Comparison of ENCODE assay signal across 22 cellular contexts in the genomic region with DNA sequence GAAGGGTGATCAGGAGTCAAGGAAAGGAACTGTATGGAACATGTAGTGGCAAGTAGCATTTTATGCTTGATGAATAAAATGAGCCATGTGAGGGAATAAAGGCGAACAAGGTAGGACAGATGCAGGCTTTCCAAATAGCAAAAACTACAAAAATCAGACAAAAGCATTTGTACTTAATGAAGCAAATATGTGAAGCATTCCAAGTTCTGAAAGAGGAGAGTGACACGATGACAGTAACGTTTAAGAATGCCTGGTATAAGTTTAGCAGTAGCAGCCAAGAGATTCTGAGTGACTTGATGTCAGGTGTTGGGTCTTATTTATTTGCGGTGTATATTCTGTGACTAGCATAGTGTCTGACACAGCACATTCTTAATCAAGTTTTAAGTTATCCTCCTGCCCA.
DNase-seq lines count a peak whose midpoint lies in the region; ATAC-seq and TF ChIP-seq lines count a peak whose summit lies in the region.
"Had no signal": no experiment of that assay in that cellular context is flagged by ENCODE, and none has a peak within 500 bp of the region (broad histone marks: within the 10 kb centered on the region; RNA-seq: fewer than 3 reads in every experiment).

No MANE protein-coding gene starts in this region.

- H3K27ac Mint-ChIP-seq in naive thymus-derived CD4-positive, alpha-beta T cell: no peak overlapping the region
- H3K27ac Mint-ChIP-seq: CD8-positive, alpha-beta T cell had no signal

- no peak overlapping the region for H3K9ac ChIP-seq in trophoblast cell (ENCODE audit: low read length)
- H3K9ac ChIP-seq: BLaER1 treated with 17β-estradiol and CSF1 and Interleukin-3, amounts not matched to agents 10 nM and 100 nM had no signal

- no peak for ATAC-seq in foreskin keratinocyte
- no peak for ATAC-seq in naive thymus-derived CD4-positive, alpha-beta T cell
- ATAC-seq: A549; CD8-positive, alpha-beta T cell; GM12878 had no signal

- no peak overlapping the region for H3K4ac ChIP-seq in trophoblast cell (ENCODE audit: low read depth, low read length)

- no peak overlapping the region for H4K91ac ChIP-seq in trophoblast cell (ENCODE audit: low read depth, low read length)

- no peak overlapping the region for H4K8ac ChIP-seq in trophoblast cell (ENCODE audit: low read depth, low read length)

- no peak for TF ChIP-seq CTCF in foreskin keratinocyte (conservative IDR thresholded peaks at IDR 0.05)

- no peaks in the 10 kb centered on the region for H3K79me2 ChIP-seq in trophoblast cell (ENCODE audit: control insufficient read depth, insufficient read depth, low read length, poor library complexity)

- DNase-seq in GM03348 (ENCODE audit: low spot score): peak; percentile 10
- peak; percentile 29 for DNase-seq in RPMI7951 (ENCODE audit: low read depth)
- peak; percentile 7 to 57 for DNase-seq in foreskin keratinocyte
- DNase-seq in trophoblast cell: peak; percentile 24 to 79
- no peak for DNase-seq in naive thymus-derived CD4-positive, alpha-beta T cell
- DNase-seq in G401 (ENCODE audit: low spot score): no peak
- DNase-seq in activated CD4-positive, alpha-beta T cell treated with anti-CD3 and anti-CD28 coated beads for 48 hours: no peak
- DNase-seq: CD8-positive, alpha-beta T cell; DMS79 treated with DMSO at 0.1 percent for 48 hours; GDM1; KBM-7; NCI-H1417; NCI-H187; NCI-H2107; NCI-H510A; NCI-H748 treated with DMSO at 0.1 percent for 48 hours; SHP77 had no signal

- H2BK5ac ChIP-seq in trophoblast cell (ENCODE audit: low read depth, low read length, poor library complexity): no peak overlapping the region

- H3K27ac ChIP-seq in foreskin keratinocyte (no peak overlapping the region), trophoblast cell (ENCODE audit: low read depth, low read length) (no peak overlapping the region)
- no peak overlapping the region for H3K27ac ChIP-seq in naive thymus-derived CD4-positive, alpha-beta T cell (ENCODE audit: low read depth, low read length)
- H3K27ac ChIP-seq: BLaER1 treated with 17β-estradiol and CSF1 and Interleukin-3, amounts not matched to agents 10 nM and 100 nM; SK-N-MC had no signal

- H3K18ac ChIP-seq in trophoblast cell (ENCODE audit: low read length): no peak overlapping the region

- no peaks in the 10 kb centered on the region for H3K79me1 ChIP-seq in trophoblast cell (ENCODE audit: low read length)

- H2AFZ ChIP-seq in trophoblast cell (ENCODE audit: insufficient read depth, low read length, poor library complexity): no peak overlapping the region

- H4K12ac ChIP-seq in trophoblast cell (ENCODE audit: low read depth, low read length): no peak overlapping the region

- peaks cover 3 to 22% (median 17%) of the 10 kb centered on the region in 5 donors for H3K27me3 Mint-ChIP-seq in naive thymus-derived CD4-positive, alpha-beta T cell

- in situ Hi-C loops in G401 (cut with HindIII; ENCODE audit: low sequenced_read_pairs): no loop called here

- H3K27me3 ChIP-seq in foreskin keratinocyte: no peaks in the 10 kb centered on the region
- no peaks in the 10 kb centered on the region for H3K27me3 ChIP-seq in trophoblast cell (ENCODE audit: insufficient read depth, low read length)
- no peaks in the 10 kb centered on the region for H3K27me3 ChIP-seq in naive thymus-derived CD4-positive, alpha-beta T cell (ENCODE audit: control insufficient read depth in 2 of 2, insufficient read depth in 2 of 2, low read length in 2 of 2)
- H3K27me3 ChIP-seq: BLaER1 treated with 17β-estradiol and CSF1 and Interleukin-3, amounts not matched to agents 10 nM and 100 nM had no signal

- no peak overlapping the region for H3K14ac ChIP-seq in trophoblast cell (ENCODE audit: low read length)

- H3K23ac ChIP-seq in trophoblast cell (ENCODE audit: low read length): no peak overlapping the region

- no peak overlapping the region for H3K4me3 Mint-ChIP-seq in naive thymus-derived CD4-positive, alpha-beta T cell
- H3K4me3 Mint-ChIP-seq: CD8-positive, alpha-beta T cell had no signal

- H3K36me3 Mint-ChIP-seq in naive thymus-derived CD4-positive, alpha-beta T cell: no peaks in the 10 kb centered on the region
- H3K36me3 Mint-ChIP-seq: CD8-positive, alpha-beta T cell had no signal

- H3K4me1 Mint-ChIP-seq in naive thymus-derived CD4-positive, alpha-beta T cell: no peaks in the 10 kb centered on the region

- no CpG with 5 or more reads among the region's 4 CpGs for WGBS in trophoblast cell (ENCODE audit: extremely low coverage, insufficient coverage, insufficient read length)

- no peaks in the 10 kb centered on the region for H3K36me3 ChIP-seq in trophoblast cell (ENCODE audit: control insufficient read depth in 1 of 2, insufficient read depth in 2 of 2, low read length in 2 of 2)
- no peaks in the 10 kb centered on the region for H3K36me3 ChIP-seq in naive thymus-derived CD4-positive, alpha-beta T cell (ENCODE audit: control insufficient read depth in 2 of 3, insufficient read depth in 3 of 3, low read length in 3 of 3)
- H3K36me3 ChIP-seq: BLaER1 treated with 17β-estradiol and CSF1 and Interleukin-3, amounts not matched to agents 10 nM and 100 nM; HAP-1 had no signal

- H3K9me3 Mint-ChIP-seq in naive thymus-derived CD4-positive, alpha-beta T cell: peaks cover 0 to 31% (median 7%) of the 10 kb centered on the region in 11 donors

- no peak overlapping the region for H2BK12ac ChIP-seq in trophoblast cell (ENCODE audit: low read length)

- no peak overlapping the region for H2BK120ac ChIP-seq in trophoblast cell (ENCODE audit: insufficient read depth, low read length, poor library complexity)

- POLR2A ChIA-PET in naive thymus-derived CD4-positive, alpha-beta T cell (lab: Charles Lee): no interaction called here

- intact Hi-C loops in naive thymus-derived CD4-positive, alpha-beta T cell (cut with micrococcal nuclease): no loop called here

- no peak overlapping the region for H3K4me3 ChIP-seq in trophoblast cell (ENCODE audit: low read depth, low read length)
- H3K4me3 ChIP-seq in naive thymus-derived CD4-positive, alpha-beta T cell (ENCODE audit: low read length): no peak overlapping the region
- H3K4me3 ChIP-seq: A549; BLaER1 treated with 17β-estradiol and CSF1 and Interleukin-3, amounts not matched to agents 10 nM and 100 nM; GM12878; HAP-1; SK-N-MC had no signal

- H3K9me3 ChIP-seq in trophoblast cell (ENCODE audit: insufficient read depth, low read depth, low read length): no peaks in the 10 kb centered on the region
- no peaks in the 10 kb centered on the region for H3K9me3 ChIP-seq in naive thymus-derived CD4-positive, alpha-beta T cell (ENCODE audit: control insufficient read depth in 2 of 3, low read length in 3 of 3)
- H3K9me3 ChIP-seq: HAP-1 had no signal

- no peak overlapping the region for H2AK5ac ChIP-seq in trophoblast cell (ENCODE audit: low read length)

- CTCF ChIA-PET in naive thymus-derived CD4-positive, alpha-beta T cell (lab: Charles Lee): no interaction called here

- H3K4me1 ChIP-seq in foreskin keratinocyte: no peaks in the 10 kb centered on the region
- H3K4me1 ChIP-seq in trophoblast cell (ENCODE audit: control insufficient read depth in 1 of 2, insufficient read depth in 2 of 2, low read length in 2 of 2): no peaks in the 10 kb centered on the region
- H3K4me1 ChIP-seq in naive thymus-derived CD4-positive, alpha-beta T cell (ENCODE audit: control insufficient read depth in 2 of 2, insufficient read depth in 2 of 2, low read length in 2 of 2): no peaks in the 10 kb centered on the region
- H3K4me1 ChIP-seq: BLaER1 treated with 17β-estradiol and CSF1 and Interleukin-3, amounts not matched to agents 10 nM and 100 nM; HAP-1 had no signal

- H3K4me2 ChIP-seq in trophoblast cell (ENCODE audit: low read length): no peak overlapping the region
- H3K4me2 ChIP-seq: A549; BLaER1 treated with 17β-estradiol and CSF1 and Interleukin-3, amounts not matched to agents 10 nM and 100 nM had no signal

Comparison
In these comparisons a context has a peak if more than half of its experiments do, and no peak if none do; other contexts are left out.
1. DNase-seq: peak in GM03348 (single experiment), RPMI7951 (single experiment), foreskin keratinocyte (2 of 2) and trophoblast cell (2 of 2); none in naive thymus-derived CD4-positive, alpha-beta T cell (0 of 9), G401 (single experiment) and activated CD4-positive, alpha-beta T cell treated with anti-CD3 and anti-CD28 coated beads for 48 hours (single experiment).